8 cellular contexts compared by ENCODE assay signal in the genomic region with DNA sequence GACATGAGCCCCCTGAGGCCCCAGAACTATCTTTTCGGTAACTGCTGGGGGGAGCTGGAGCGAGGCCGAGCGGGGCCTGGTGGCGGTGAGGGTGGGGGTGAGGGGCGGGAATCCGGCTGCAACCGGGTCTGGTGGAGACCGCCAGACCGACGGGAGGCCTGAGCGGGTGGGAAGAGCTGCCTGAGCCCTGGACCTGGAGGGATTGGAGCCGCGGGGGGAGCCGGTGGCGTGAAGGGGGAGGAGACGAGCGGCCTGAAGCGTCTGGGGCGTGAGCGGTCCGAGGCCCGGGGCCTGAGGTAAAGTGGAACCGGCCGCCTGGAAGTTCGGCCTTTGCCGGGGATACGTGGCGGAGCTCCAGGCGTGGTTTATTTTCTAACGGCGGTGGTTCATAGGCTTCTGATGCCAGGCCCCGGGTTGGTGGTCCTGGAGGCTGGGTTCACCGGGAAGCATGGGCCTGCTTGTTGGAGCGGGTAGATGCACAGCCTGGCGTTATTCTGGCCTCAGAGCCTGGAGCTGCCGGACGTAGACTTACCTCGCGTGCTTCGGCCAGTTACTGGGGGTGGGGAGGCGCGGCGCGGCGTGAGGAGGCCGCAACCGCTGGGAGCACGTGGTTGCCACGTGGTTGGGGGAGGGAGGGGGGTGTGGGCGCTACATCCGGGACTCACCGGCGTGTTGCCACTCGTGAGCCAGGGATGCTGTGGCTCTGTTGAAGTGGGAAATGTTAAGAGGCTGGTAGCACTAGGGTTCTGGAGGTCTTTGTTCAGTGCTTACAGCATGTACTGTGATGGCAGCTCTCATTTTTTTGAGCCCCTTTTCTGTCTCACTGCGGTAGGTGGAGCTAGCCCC. TPM values are rescaled to one million over a fixed set of nuclear protein-coding genes. Genes with fewer than 3 reads are reported as not detected.
DNase-seq lines count a peak whose midpoint lies in the region; ATAC-seq and TF ChIP-seq lines count a peak whose summit lies in the region.

No MANE protein-coding gene starts in this region.

- peak; percentile 41 for ATAC-seq in GM21825 (IDR thresholded peaks at IDR 0.05; ENCODE audit: unreplicated experiment)

- H3K9me3 ChIP-seq in right atrium auricular region (no peaks in the 10 kb centered on the region), uterus (no peaks in the 10 kb centered on the region)

- H3K4me3 ChIP-seq in LNCaP clone FGC (ENCODE audit: low read depth, low read length) (peak overlapping the region; percentile 59), right atrium auricular region (peak overlapping the region; percentile 96 to 97), uterus (peak overlapping the region; percentile 84 to 91)

- TF ChIP-seq CTCF in LNCaP clone FGC (IDR thresholded peaks at IDR 0.05; ENCODE audit: control insufficient read depth, extremely low read depth, insufficient read depth) = no peak
- no peak for TF ChIP-seq CTCF in right atrium auricular region (IDR thresholded peaks at IDR 0.05)
- no peak for TF ChIP-seq CTCF in uterus (IDR thresholded peaks at IDR 0.05)

- peak overlapping the region; percentile 98 for H3K27ac Mint-ChIP-seq in T-helper 1 cell treated with Interleukin-12 subunit alpha and Interleukin-12 subunit beta and Interleukin-4 antibody, amounts not matched to agents 30 μg/mL and 1 μg/mL, for 36 hours

- peak overlapping the region; percentile 92 to 94 for H3K27ac ChIP-seq in right atrium auricular region
- peak overlapping the region; percentile 93 to 97 for H3K27ac ChIP-seq in uterus

- no peaks in the 10 kb centered on the region for H3K27me3 ChIP-seq in right atrium auricular region
- no peaks in the 10 kb centered on the region for H3K27me3 ChIP-seq in uterus

- intact Hi-C loops in uterus (cut with DNase I; ENCODE audit: low total_unique reads) = no loop called here

- peaks cover 0 to 47% of the 10 kb centered on the region in 2 donors for H3K4me1 ChIP-seq in right atrium auricular region
- peaks cover 0 to 13% of the 10 kb centered on the region in 2 donors for H3K4me1 ChIP-seq in uterus

- peaks cover 45% of the 10 kb centered on the region for H3K36me3 Mint-ChIP-seq in T-helper 1 cell treated with Interleukin-12 subunit alpha and Interleukin-12 subunit beta and Interleukin-4 antibody, amounts not matched to agents 30 μg/mL and 1 μg/mL, for 36 hours (ENCODE audit: low read depth)

- H3K27me3 Mint-ChIP-seq in T-helper 1 cell treated with Interleukin-12 subunit alpha and Interleukin-12 subunit beta and Interleukin-4 antibody, amounts not matched to agents 30 μg/mL and 1 μg/mL, for 36 hours (ENCODE audit: low read depth) = peaks cover 7% of the 10 kb centered on the region

- no peaks in the 10 kb centered on the region for H3K9me3 Mint-ChIP-seq in T-helper 1 cell treated with Interleukin-12 subunit alpha and Interleukin-12 subunit beta and Interleukin-4 antibody, amounts not matched to agents 30 μg/mL and 1 μg/mL, for 36 hours

- TF ChIP-seq POLR2A in uterus (IDR thresholded peaks at IDR 0.05) = no peak

- H3K4me3 Mint-ChIP-seq in T-helper 1 cell treated with Interleukin-12 subunit alpha and Interleukin-12 subunit beta and Interleukin-4 antibody, amounts not matched to agents 30 μg/mL and 1 μg/mL, for 36 hours = peak overlapping the region; percentile 97

- H3K4me1 Mint-ChIP-seq in T-helper 1 cell treated with Interleukin-12 subunit alpha and Interleukin-12 subunit beta and Interleukin-4 antibody, amounts not matched to agents 30 μg/mL and 1 μg/mL, for 36 hours (ENCODE audit: low read depth) = peaks cover 46% of the 10 kb centered on the region

- peak; percentile 48 for DNase-seq in GDM1 (lab: John Stamatoyannopoulos, UW)
- peak; percentile 33 for DNase-seq in LNCaP clone FGC (ENCODE audit: low read depth)
- peak in 54 of 56 donors; percentile 9 to 86 (median 64) for DNase-seq in amygdala (lab: John Stamatoyannopoulos, UW)
- DNase-seq in right atrium auricular region (ENCODE audit: low spot score) = peak; percentile 72
- DNase-seq in putamen (ENCODE audit: low spot score) = peak; percentile 75
- peak; percentile 71 to 72 for DNase-seq in uterus

- H3K36me3 ChIP-seq in right atrium auricular region = peaks cover 30% of the 10 kb centered on the region
- H3K36me3 ChIP-seq in uterus = no peaks in the 10 kb centered on the region

RNA-seq across cellular contexts. Expression of a gene that starts 0.5 kb away (rescaled TPM):
- total RNA-seq in right atrium auricular region = 100 to 1,000 TPM; 271 to 353 TPM
- total RNA-seq in uterus = over 10,000 TPM in 1 of 4 donors, 1,000 to 10,000 TPM in 3; 1,265 to 21,851 (median 1,493) TPM

RNA-seq across cellular contexts. Expression of a gene that starts 31.3 kb away (rescaled TPM):
- total RNA-seq in right atrium auricular region (1 to 10 TPM; 2.2 to 2.7 TPM), uterus (1 to 10 TPM in 2 of 4 donors, not detected in 2; 1.4 to 3.0 TPM)

Comparison
In these comparisons a context has a peak if more than half of its experiments do, and no peak if none do; other contexts are left out.
1. Peak in every context shown above with its lines: DNase-seq, ATAC-seq, H3K4me3 ChIP-seq and H3K27ac ChIP-seq.